Comparison of ENCODE assay signal across 15 cellular contexts in the genomic region with DNA sequence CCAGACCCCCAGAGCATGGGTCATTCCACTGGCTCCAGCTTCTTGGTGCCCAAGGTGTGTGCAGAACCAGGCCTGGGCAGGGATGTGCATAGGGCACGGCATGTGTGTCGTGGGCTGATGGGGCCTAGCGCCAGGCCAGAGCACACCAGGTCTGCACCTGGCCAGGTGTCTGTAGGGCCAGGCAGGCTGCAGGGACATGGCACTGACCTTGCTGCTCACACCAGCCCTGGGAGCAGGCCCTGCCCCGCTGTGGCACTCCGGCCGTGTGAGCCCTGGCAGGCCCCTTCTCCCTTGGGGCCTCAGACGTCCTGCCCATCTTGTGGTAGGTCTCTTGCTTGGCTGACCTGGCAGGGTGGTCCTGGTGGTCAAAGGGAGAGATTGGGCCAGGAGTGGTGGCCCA.
DNase-seq lines count a peak whose midpoint lies in the region; ATAC-seq and TF ChIP-seq lines count a peak whose summit lies in the region.
"Had no signal": no experiment of that assay in that cellular context is flagged by ENCODE, and none has a peak within 500 bp of the region (broad histone marks: within the 10 kb centered on the region; RNA-seq: fewer than 3 reads in every experiment).

No MANE protein-coding gene starts in this region.

- no peak for ATAC-seq in left cardiac atrium
- no peak for ATAC-seq in T-helper 17 cell
- ATAC-seq: A549, GM23338 had no signal

- CTCF ChIA-PET in activated CD4-positive, alpha-beta T cell treated with anti-CD3 and anti-CD28 coated beads, Interleukin-2, amount 10 ng/mL, durations not matched to agents 7 days and 5 days (lab: Charles Lee), result no interaction called here

- H3K9me3 Mint-ChIP-seq in activated CD4-positive, alpha-beta T cell treated with anti-CD3 and anti-CD28 coated beads, Interleukin-2, amount 10 ng/mL, durations not matched to agents 7 days and 5 days, result no peaks in the 10 kb centered on the region
- H3K9me3 Mint-ChIP-seq: CD4-positive, alpha-beta T cell; GM23338 had no signal

- H3K27ac ChIP-seq in right atrium auricular region, result peak overlapping the region; percentile 58 to 65
- H3K27ac ChIP-seq in parathyroid adenoma, result peak overlapping the region; percentile 24
- H3K27ac ChIP-seq: A549 had no signal

- peak overlapping the region; percentile 47 for H3K27ac Mint-ChIP-seq in T-helper 17 cell
- no peak overlapping the region for H3K27ac Mint-ChIP-seq in activated CD4-positive, alpha-beta T cell treated with anti-CD3 and anti-CD28 coated beads, Interleukin-2, amount 10 ng/mL, durations not matched to agents 7 days and 5 days
- H3K27ac Mint-ChIP-seq: CD4-positive, alpha-beta T cell; GM23338 had no signal

- H3K79me2 ChIP-seq in parathyroid adenoma, result peaks cover 50% of the 10 kb centered on the region

- H3K4me1 Mint-ChIP-seq in T-helper 17 cell, result peaks cover 24% of the 10 kb centered on the region
- peaks cover 18% of the 10 kb centered on the region for H3K4me1 Mint-ChIP-seq in activated CD4-positive, alpha-beta T cell treated with anti-CD3 and anti-CD28 coated beads, Interleukin-2, amount 10 ng/mL, durations not matched to agents 7 days and 5 days
- H3K4me1 Mint-ChIP-seq: GM23338 had no signal

- H2AFZ ChIP-seq in parathyroid adenoma, result no peak overlapping the region
- H2AFZ ChIP-seq: GM23338 had no signal

- no peak overlapping the region for H3K4me3 Mint-ChIP-seq in T-helper 17 cell
- H3K4me3 Mint-ChIP-seq in activated CD4-positive, alpha-beta T cell treated with anti-CD3 and anti-CD28 coated beads, Interleukin-2, amount 10 ng/mL, durations not matched to agents 7 days and 5 days, result no peak overlapping the region
- H3K4me3 Mint-ChIP-seq: GM23338 had no signal

- H3K36me3 ChIP-seq in right atrium auricular region (peaks cover 52% of the 10 kb centered on the region), parathyroid adenoma (ENCODE audit: control insufficient read depth, insufficient read depth, low read length) (no peaks in the 10 kb centered on the region)

- H3K27me3 Mint-ChIP-seq in T-helper 17 cell, result no peaks in the 10 kb centered on the region
- no peaks in the 10 kb centered on the region for H3K27me3 Mint-ChIP-seq in activated CD4-positive, alpha-beta T cell treated with anti-CD3 and anti-CD28 coated beads, Interleukin-2, amount 10 ng/mL, durations not matched to agents 7 days and 5 days
- H3K27me3 Mint-ChIP-seq: CD4-positive, alpha-beta T cell had no signal

- no peak overlapping the region for H3K4me2 ChIP-seq in parathyroid adenoma (ENCODE audit: low read length)
- H3K4me2 ChIP-seq: A549, GM23338 had no signal

- no peak for DNase-seq in right atrium auricular region (ENCODE audit: low spot score)
- DNase-seq in left cardiac atrium, result no peak
- DNase-seq in T-helper 17 cell, result no peak
- no peak for DNase-seq in activated CD4-positive, alpha-beta T cell treated with anti-CD3 and anti-CD28 coated beads, Interleukin-2, amount 10 ng/mL, durations not matched to agents 7 days and 5 days
- DNase-seq in Kasumi-1 (lab: John Stamatoyannopoulos, UW), result no peak
- no peak for DNase-seq in ecto neural progenitor cell (ENCODE audit: low spot score)
- DNase-seq: C1 segment of cervical spinal cord; Calu3; CD4-positive, alpha-beta T cell; DMS 273 treated with DMSO at 0.1 percent for 48 hours; H7; IMR-90 had no signal

- H3K36me3 Mint-ChIP-seq in T-helper 17 cell (ENCODE audit: low read depth), result peaks cover 4% of the 10 kb centered on the region
- H3K36me3 Mint-ChIP-seq in activated CD4-positive, alpha-beta T cell treated with anti-CD3 and anti-CD28 coated beads, Interleukin-2, amount 10 ng/mL, durations not matched to agents 7 days and 5 days (ENCODE audit: low read depth), result peaks cover 23% of the 10 kb centered on the region

- POLR2A ChIA-PET in activated CD4-positive, alpha-beta T cell treated with anti-CD3 and anti-CD28 coated beads, Interleukin-2, amount 10 ng/mL, durations not matched to agents 7 days and 5 days (lab: Charles Lee), result no interaction called here

- no peak overlapping the region for H3K4me3 ChIP-seq in right atrium auricular region
- H3K4me3 ChIP-seq in parathyroid adenoma (ENCODE audit: low read depth, low read length), result no peak overlapping the region
- H3K4me3 ChIP-seq: A549, GM23338 had no signal

- peaks cover 0 to 73% of the 10 kb centered on the region in 2 donors for H3K4me1 ChIP-seq in right atrium auricular region
- peaks cover 40% of the 10 kb centered on the region for H3K4me1 ChIP-seq in parathyroid adenoma
- H3K4me1 ChIP-seq: A549 had no signal

- no peaks in the 10 kb centered on the region for H3K27me3 ChIP-seq in right atrium auricular region
- H3K27me3 ChIP-seq in parathyroid adenoma (ENCODE audit: control insufficient read depth, insufficient read depth, low read length), result no peaks in the 10 kb centered on the region

- H3K9ac ChIP-seq in parathyroid adenoma, result no peak overlapping the region

- TF ChIP-seq CTCF in right atrium auricular region (IDR thresholded peaks at IDR 0.05) (no peak), parathyroid adenoma (IDR thresholded peaks at IDR 0.05) (no peak)

- H3K9me3 ChIP-seq in right atrium auricular region, result no peaks in the 10 kb centered on the region
- no peaks in the 10 kb centered on the region for H3K9me3 ChIP-seq in T-helper 17 cell (ENCODE audit: control insufficient read depth, low read length, poor library complexity, severe bottlenecking)
- H3K9me3 ChIP-seq in parathyroid adenoma (ENCODE audit: control insufficient read depth, low read length), result no peaks in the 10 kb centered on the region
- H3K9me3 ChIP-seq: A549 had no signal

- intact Hi-C loops in left cardiac atrium (cut with DNase I), result no loop called here
